1 cellular context compared by ENCODE assay signal in the genomic region with DNA sequence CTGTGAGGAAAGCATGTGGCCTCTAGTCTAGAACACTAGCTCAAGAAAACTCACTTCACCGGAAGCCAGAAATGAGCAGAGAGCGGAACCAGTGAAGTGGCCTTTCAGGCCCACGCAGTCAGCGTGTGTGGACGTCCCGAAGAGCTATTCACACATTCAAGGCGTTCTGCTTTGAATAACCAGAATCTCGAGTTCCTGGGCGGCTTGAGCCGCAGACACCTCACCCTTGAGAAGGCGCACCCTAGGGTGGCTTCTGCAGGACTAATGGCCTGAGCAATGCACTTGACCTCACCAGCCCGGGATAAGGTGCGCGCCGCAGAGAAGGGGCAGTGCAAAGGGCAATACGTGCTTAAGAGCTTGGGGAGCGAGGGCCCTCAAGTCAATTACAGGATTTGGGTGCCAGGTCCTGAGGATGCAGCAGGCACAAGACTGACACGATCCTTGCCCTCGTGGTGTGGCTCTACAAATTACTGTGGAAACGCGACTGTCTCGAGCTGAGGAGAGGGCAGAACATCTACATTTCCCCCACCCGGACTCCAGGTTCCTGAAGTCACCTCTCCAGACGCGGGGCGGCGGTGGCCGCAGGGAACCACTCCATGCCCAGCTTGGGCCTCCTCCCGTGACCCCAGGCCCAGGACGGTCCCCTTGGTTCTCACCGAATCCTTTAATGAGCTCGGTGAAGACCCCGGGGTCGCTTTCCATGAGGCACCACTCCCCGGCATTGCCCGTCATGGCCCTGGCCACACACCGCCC.
A peak's percentile ranks its signal among the peaks of the same experiment; 100 is the strongest.
TF ChIP-seq lines count a peak whose summit lies in the region.

No MANE protein-coding gene starts in this region.

TF ChIP-seq in K562, 482 proteins besides CTCF, POLR2A, EP300 and RAD21 (continued from another document and continues in another):
- TF ChIP-seq, protein P1, sequence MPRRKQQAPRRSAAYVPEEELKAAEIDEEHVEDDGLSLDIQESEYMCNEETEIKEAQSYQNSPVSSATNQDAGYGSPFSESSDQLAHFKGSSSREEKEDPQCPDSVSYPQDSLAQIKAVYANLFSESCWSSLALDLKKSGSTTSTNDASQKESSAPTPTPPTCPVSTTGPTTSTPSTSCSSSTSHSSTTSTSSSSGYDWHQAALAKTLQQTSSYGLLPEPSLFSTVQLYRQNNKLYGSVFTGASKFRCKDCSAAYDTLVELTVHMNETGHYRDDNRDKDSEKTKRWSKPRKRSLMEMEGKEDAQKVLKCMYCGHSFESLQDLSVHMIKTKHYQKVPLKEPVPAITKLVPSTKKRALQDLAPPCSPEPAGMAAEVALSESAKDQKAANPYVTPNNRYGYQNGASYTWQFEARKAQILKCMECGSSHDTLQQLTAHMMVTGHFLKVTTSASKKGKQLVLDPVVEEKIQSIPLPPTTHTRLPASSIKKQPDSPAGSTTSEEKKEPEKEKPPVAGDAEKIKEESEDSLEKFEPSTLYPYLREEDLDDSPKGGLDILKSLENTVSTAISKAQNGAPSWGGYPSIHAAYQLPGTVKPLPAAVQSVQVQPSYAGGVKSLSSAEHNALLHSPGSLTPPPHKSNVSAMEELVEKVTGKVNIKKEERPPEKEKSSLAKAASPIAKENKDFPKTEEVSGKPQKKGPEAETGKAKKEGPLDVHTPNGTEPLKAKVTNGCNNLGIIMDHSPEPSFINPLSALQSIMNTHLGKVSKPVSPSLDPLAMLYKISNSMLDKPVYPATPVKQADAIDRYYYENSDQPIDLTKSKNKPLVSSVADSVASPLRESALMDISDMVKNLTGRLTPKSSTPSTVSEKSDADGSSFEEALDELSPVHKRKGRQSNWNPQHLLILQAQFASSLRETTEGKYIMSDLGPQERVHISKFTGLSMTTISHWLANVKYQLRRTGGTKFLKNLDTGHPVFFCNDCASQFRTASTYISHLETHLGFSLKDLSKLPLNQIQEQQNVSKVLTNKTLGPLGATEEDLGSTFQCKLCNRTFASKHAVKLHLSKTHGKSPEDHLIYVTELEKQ (CRISPR knock-in tag; IDR thresholded peaks at IDR 0.05): no peak
- TF ChIP-seq, protein P2, sequence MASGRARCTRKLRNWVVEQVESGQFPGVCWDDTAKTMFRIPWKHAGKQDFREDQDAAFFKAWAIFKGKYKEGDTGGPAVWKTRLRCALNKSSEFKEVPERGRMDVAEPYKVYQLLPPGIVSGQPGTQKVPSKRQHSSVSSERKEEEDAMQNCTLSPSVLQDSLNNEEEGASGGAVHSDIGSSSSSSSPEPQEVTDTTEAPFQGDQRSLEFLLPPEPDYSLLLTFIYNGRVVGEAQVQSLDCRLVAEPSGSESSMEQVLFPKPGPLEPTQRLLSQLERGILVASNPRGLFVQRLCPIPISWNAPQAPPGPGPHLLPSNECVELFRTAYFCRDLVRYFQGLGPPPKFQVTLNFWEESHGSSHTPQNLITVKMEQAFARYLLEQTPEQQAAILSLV (tag; IDR thresholded peaks at IDR 0.05): no peak
- TF ChIP-seq CTBP1 (IDR thresholded peaks at IDR 0.05; ENCODE audit: borderline replicate concordance) (no peak), GTF2F1 (IDR thresholded peaks at IDR 0.05; ENCODE audit: low read depth, low read length) (0 out of 2 replicates have a peak, but pooled peaks have one; percentile 38), NFATC3 (IDR thresholded peaks at IDR 0.05) (no peak), MEF2D (tag; conservative IDR thresholded peaks at IDR 0.05; ENCODE audit: low read depth) (no peak), GTF2E2 (tag; IDR thresholded peaks at IDR 0.05) (no peak), TEAD2 (tag; IDR thresholded peaks at IDR 0.05) (no peak), NEUROD1 (IDR thresholded peaks at IDR 0.05; ENCODE audit: borderline replicate concordance, low read depth, low read length, partially characterized antibody) (peak; percentile 8), ADNP (tag; IDR thresholded peaks at IDR 0.05) (no peak), TCFL5 (CRISPR knock-in tag; conservative IDR thresholded peaks at IDR 0.05) (no peak), ZNF79 (CRISPR knock-in tag; IDR thresholded peaks at IDR 0.05; ENCODE audit: low read depth) (no peak), GATAD2B (IDR thresholded peaks at IDR 0.05; ENCODE audit: borderline replicate concordance) (no peak), ARID2 (IDR thresholded peaks at IDR 0.05) (no peak; the same call in 1 of the 2 replicates), ZNF778 (CRISPR knock-in tag; IDR thresholded peaks at IDR 0.05) (no peak), ZKSCAN1 (IDR thresholded peaks at IDR 0.05; ENCODE audit: low read depth, low read length) (no peak), SREBF1 (IDR thresholded peaks at IDR 0.05; ENCODE audit: borderline replicate concordance, low read depth, low read length) (no peak), EZH2 (IDR thresholded peaks at IDR 0.05; ENCODE audit: borderline replicate concordance, low read depth, low read length) (no peak), DNMT1 (IDR thresholded peaks at IDR 0.05) (no peak), PRPF4 (IDR thresholded peaks at IDR 0.05; ENCODE audit: insufficient read depth, low read depth, low read length, poor library complexity, severe bottlenecking) (no peak), NFXL1 (CRISPR knock-in tag; IDR thresholded peaks at IDR 0.05) (0 out of 2 replicates have a peak, but pooled peaks have one; percentile 58)
- TF ChIP-seq, protein P3, sequence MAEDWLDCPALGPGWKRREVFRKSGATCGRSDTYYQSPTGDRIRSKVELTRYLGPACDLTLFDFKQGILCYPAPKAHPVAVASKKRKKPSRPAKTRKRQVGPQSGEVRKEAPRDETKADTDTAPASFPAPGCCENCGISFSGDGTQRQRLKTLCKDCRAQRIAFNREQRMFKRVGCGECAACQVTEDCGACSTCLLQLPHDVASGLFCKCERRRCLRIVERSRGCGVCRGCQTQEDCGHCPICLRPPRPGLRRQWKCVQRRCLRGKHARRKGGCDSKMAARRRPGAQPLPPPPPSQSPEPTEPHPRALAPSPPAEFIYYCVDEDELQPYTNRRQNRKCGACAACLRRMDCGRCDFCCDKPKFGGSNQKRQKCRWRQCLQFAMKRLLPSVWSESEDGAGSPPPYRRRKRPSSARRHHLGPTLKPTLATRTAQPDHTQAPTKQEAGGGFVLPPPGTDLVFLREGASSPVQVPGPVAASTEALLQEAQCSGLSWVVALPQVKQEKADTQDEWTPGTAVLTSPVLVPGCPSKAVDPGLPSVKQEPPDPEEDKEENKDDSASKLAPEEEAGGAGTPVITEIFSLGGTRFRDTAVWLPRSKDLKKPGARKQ (CRISPR knock-in tag; IDR thresholded peaks at IDR 0.05): no peak
- TF ChIP-seq, protein P4, sequence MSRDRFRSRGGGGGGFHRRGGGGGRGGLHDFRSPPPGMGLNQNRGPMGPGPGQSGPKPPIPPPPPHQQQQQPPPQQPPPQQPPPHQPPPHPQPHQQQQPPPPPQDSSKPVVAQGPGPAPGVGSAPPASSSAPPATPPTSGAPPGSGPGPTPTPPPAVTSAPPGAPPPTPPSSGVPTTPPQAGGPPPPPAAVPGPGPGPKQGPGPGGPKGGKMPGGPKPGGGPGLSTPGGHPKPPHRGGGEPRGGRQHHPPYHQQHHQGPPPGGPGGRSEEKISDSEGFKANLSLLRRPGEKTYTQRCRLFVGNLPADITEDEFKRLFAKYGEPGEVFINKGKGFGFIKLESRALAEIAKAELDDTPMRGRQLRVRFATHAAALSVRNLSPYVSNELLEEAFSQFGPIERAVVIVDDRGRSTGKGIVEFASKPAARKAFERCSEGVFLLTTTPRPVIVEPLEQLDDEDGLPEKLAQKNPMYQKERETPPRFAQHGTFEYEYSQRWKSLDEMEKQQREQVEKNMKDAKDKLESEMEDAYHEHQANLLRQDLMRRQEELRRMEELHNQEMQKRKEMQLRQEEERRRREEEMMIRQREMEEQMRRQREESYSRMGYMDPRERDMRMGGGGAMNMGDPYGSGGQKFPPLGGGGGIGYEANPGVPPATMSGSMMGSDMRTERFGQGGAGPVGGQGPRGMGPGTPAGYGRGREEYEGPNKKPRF (IDR thresholded peaks at IDR 0.05; ENCODE audit: low read depth, low read length): no peak
- TF ChIP-seq, protein P5, sequence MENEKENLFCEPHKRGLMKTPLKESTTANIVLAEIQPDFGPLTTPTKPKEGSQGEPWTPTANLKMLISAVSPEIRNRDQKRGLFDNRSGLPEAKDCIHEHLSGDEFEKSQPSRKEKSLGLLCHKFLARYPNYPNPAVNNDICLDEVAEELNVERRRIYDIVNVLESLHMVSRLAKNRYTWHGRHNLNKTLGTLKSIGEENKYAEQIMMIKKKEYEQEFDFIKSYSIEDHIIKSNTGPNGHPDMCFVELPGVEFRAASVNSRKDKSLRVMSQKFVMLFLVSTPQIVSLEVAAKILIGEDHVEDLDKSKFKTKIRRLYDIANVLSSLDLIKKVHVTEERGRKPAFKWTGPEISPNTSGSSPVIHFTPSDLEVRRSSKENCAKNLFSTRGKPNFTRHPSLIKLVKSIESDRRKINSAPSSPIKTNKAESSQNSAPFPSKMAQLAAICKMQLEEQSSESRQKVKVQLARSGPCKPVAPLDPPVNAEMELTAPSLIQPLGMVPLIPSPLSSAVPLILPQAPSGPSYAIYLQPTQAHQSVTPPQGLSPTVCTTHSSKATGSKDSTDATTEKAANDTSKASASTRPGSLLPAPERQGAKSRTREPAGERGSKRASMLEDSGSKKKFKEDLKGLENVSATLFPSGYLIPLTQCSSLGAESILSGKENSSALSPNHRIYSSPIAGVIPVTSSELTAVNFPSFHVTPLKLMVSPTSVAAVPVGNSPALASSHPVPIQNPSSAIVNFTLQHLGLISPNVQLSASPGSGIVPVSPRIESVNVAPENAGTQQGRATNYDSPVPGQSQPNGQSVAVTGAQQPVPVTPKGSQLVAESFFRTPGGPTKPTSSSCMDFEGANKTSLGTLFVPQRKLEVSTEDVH (IDR thresholded peaks at IDR 0.05; ENCODE audit: low read depth, partially characterized antibody): no peak
- TF ChIP-seq, protein P6, sequence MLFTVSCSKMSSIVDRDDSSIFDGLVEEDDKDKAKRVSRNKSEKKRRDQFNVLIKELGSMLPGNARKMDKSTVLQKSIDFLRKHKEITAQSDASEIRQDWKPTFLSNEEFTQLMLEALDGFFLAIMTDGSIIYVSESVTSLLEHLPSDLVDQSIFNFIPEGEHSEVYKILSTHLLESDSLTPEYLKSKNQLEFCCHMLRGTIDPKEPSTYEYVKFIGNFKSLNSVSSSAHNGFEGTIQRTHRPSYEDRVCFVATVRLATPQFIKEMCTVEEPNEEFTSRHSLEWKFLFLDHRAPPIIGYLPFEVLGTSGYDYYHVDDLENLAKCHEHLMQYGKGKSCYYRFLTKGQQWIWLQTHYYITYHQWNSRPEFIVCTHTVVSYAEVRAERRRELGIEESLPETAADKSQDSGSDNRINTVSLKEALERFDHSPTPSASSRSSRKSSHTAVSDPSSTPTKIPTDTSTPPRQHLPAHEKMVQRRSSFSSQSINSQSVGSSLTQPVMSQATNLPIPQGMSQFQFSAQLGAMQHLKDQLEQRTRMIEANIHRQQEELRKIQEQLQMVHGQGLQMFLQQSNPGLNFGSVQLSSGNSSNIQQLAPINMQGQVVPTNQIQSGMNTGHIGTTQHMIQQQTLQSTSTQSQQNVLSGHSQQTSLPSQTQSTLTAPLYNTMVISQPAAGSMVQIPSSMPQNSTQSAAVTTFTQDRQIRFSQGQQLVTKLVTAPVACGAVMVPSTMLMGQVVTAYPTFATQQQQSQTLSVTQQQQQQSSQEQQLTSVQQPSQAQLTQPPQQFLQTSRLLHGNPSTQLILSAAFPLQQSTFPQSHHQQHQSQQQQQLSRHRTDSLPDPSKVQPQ (CRISPR knock-in tag; IDR thresholded peaks at IDR 0.05; ENCODE audit: borderline replicate concordance): no peak
- TF ChIP-seq, protein P7, sequence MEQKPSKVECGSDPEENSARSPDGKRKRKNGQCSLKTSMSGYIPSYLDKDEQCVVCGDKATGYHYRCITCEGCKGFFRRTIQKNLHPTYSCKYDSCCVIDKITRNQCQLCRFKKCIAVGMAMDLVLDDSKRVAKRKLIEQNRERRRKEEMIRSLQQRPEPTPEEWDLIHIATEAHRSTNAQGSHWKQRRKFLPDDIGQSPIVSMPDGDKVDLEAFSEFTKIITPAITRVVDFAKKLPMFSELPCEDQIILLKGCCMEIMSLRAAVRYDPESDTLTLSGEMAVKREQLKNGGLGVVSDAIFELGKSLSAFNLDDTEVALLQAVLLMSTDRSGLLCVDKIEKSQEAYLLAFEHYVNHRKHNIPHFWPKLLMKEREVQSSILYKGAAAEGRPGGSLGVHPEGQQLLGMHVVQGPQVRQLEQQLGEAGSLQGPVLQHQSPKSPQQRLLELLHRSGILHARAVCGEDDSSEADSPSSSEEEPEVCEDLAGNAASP (IDR thresholded peaks at IDR 0.05): no peak
- TF ChIP-seq, protein P8, sequence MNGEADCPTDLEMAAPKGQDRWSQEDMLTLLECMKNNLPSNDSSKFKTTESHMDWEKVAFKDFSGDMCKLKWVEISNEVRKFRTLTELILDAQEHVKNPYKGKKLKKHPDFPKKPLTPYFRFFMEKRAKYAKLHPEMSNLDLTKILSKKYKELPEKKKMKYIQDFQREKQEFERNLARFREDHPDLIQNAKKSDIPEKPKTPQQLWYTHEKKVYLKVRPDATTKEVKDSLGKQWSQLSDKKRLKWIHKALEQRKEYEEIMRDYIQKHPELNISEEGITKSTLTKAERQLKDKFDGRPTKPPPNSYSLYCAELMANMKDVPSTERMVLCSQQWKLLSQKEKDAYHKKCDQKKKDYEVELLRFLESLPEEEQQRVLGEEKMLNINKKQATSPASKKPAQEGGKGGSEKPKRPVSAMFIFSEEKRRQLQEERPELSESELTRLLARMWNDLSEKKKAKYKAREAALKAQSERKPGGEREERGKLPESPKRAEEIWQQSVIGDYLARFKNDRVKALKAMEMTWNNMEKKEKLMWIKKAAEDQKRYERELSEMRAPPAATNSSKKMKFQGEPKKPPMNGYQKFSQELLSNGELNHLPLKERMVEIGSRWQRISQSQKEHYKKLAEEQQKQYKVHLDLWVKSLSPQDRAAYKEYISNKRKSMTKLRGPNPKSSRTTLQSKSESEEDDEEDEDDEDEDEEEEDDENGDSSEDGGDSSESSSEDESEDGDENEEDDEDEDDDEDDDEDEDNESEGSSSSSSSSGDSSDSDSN (IDR thresholded peaks at IDR 0.05; ENCODE audit: borderline replicate concordance in 1 of 2, low read depth in 2 of 2, low read length in 2 of 2): no peak
- TF ChIP-seq, protein P9, sequence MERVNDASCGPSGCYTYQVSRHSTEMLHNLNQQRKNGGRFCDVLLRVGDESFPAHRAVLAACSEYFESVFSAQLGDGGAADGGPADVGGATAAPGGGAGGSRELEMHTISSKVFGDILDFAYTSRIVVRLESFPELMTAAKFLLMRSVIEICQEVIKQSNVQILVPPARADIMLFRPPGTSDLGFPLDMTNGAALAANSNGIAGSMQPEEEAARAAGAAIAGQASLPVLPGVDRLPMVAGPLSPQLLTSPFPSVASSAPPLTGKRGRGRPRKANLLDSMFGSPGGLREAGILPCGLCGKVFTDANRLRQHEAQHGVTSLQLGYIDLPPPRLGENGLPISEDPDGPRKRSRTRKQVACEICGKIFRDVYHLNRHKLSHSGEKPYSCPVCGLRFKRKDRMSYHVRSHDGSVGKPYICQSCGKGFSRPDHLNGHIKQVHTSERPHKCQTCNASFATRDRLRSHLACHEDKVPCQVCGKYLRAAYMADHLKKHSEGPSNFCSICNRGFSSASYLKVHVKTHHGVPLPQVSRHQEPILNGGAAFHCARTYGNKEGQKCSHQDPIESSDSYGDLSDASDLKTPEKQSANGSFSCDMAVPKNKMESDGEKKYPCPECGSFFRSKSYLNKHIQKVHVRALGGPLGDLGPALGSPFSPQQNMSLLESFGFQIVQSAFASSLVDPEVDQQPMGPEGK (CRISPR knock-in tag; IDR thresholded peaks at IDR 0.05; ENCODE audit: borderline replicate concordance): no peak
- TF ChIP-seq, protein P10, sequence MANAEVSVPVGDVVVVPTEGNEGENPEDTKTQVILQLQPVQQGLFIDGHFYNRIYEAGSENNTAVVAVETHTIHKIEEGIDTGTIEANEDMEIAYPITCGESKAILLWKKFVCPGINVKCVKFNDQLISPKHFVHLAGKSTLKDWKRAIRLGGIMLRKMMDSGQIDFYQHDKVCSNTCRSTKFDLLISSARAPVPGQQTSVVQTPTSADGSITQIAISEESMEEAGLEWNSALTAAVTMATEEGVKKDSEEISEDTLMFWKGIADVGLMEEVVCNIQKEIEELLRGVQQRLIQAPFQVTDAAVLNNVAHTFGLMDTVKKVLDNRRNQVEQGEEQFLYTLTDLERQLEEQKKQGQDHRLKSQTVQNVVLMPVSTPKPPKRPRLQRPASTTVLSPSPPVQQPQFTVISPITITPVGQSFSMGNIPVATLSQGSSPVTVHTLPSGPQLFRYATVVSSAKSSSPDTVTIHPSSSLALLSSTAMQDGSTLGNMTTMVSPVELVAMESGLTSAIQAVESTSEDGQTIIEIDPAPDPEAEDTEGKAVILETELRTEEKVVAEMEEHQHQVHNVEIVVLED (CRISPR knock-in tag; IDR thresholded peaks at IDR 0.05): no peak
